Comparison of ENCODE assay signal across 1 cellular context in the genomic region with DNA sequence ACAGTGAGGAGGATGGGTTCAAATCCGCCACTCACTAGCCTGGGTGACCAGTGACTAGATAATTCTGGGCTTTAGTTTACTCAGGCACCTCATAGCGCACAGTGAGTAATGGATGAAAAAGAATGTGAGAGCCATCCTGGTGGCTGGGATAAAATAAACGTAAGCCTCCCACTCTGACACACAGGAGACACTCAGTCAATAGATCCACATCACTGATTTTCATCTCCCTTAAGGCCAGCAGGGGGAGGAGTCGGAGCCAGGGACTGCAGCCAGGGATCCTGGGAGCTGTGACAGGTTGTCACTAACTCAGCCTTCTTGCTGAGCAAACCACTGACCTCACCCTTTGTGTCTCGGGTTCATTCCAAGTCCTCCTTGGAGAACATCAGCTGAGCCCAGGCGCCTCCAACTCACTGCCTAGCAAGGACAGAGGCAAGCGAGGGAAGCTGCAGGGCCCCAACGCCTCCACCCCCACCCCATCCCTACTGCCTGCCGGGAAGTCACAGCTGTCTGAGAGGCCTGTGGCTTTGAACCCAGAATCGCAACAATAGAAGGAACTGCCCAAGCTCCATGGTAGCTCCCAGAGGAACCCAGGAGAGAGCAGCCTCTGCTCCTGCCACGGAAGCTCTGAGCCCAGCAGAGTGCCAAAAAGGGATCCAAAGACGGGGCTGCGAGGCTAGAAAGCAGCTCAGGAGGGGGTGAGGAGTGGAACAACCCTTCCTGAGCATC.
TF ChIP-seq lines count a peak whose summit lies in the region.

No MANE protein-coding gene starts in this region.

TF ChIP-seq in K562, 482 proteins besides CTCF, POLR2A, EP300 and RAD21 (continued from another document and continues in another):
- TF ChIP-seq, protein P1, sequence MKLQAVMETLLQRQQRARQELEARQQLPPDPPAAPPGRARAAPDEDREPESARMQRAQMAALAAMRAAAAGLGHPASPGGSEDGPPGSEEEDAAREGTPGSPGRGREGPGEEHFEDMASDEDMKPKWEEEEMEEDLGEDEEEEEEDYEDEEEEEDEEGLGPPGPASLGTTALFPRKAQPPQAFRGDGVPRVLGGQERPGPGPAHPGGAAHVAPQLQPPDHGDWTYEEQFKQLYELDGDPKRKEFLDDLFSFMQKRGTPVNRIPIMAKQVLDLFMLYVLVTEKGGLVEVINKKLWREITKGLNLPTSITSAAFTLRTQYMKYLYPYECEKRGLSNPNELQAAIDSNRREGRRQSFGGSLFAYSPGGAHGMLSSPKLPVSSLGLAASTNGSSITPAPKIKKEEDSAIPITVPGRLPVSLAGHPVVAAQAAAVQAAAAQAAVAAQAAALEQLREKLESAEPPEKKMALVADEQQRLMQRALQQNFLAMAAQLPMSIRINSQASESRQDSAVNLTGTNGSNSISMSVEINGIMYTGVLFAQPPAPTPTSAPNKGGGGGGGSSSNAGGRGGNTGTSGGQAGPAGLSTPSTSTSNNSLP (IDR thresholded peaks at IDR 0.05; ENCODE audit: borderline replicate concordance, low read depth, low read length): no peak
- TF ChIP-seq, protein P2, sequence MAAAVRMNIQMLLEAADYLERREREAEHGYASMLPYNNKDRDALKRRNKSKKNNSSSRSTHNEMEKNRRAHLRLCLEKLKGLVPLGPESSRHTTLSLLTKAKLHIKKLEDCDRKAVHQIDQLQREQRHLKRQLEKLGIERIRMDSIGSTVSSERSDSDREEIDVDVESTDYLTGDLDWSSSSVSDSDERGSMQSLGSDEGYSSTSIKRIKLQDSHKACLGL (CRISPR knock-in tag; IDR thresholded peaks at IDR 0.05; ENCODE audit: borderline replicate concordance, poor library complexity, severe bottlenecking): no peak
- no peak for TF ChIP-seq NCOR1 (IDR thresholded peaks at IDR 0.05)
- TF ChIP-seq ZNF717 (CRISPR knock-in tag; IDR thresholded peaks at IDR 0.05): no peak
- TF ChIP-seq PCBP1 (IDR thresholded peaks at IDR 0.05; ENCODE audit: low read depth, low read length, poor library complexity, severe bottlenecking): no peak
- TF ChIP-seq, protein P3, sequence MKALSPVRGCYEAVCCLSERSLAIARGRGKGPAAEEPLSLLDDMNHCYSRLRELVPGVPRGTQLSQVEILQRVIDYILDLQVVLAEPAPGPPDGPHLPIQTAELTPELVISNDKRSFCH (CRISPR knock-in tag; IDR thresholded peaks at IDR 0.05): no peak
- TF ChIP-seq, protein P3 (tag; IDR thresholded peaks at IDR 0.05): no peak
- TF ChIP-seq, protein P4, sequence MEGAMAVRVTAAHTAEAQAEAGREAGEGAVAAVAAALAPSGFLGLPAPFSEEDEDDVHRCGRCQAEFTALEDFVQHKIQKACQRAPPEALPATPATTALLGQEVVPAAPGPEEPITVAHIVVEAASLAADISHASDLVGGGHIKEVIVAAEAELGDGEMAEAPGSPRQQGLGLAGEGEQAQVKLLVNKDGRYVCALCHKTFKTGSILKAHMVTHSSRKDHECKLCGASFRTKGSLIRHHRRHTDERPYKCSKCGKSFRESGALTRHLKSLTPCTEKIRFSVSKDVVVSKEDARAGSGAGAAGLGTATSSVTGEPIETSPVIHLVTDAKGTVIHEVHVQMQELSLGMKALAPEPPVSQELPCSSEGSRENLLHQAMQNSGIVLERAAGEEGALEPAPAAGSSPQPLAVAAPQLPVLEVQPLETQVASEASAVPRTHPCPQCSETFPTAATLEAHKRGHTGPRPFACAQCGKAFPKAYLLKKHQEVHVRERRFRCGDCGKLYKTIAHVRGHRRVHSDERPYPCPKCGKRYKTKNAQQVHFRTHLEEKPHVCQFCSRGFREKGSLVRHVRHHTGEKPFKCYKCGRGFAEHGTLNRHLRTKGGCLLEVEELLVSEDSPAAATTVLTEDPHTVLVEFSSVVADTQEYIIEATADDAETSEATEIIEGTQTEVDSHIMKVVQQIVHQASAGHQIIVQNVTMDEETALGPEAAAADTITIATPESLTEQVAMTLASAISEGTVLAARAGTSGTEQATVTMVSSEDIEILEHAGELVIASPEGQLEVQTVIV (CRISPR knock-in tag; IDR thresholded peaks at IDR 0.05; ENCODE audit: borderline replicate concordance): no peak
- TF ChIP-seq KAT8 (IDR thresholded peaks at IDR 0.05; ENCODE audit: low read depth): no peak
- peak; percentile 75 for TF ChIP-seq CBFA2T3 (IDR thresholded peaks at IDR 0.05)
- TF ChIP-seq KAT7 (CRISPR knock-in tag; IDR thresholded peaks at IDR 0.05; ENCODE audit: borderline replicate concordance): no peak
- TF ChIP-seq, protein P5, sequence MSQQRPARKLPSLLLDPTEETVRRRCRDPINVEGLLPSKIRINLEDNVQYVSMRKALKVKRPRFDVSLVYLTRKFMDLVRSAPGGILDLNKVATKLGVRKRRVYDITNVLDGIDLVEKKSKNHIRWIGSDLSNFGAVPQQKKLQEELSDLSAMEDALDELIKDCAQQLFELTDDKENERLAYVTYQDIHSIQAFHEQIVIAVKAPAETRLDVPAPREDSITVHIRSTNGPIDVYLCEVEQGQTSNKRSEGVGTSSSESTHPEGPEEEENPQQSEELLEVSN (IDR thresholded peaks at IDR 0.05; ENCODE audit: borderline replicate concordance in 1 of 2, extremely low read depth in 1 of 2, insufficient read depth in 1 of 2, insufficient read length in 1 of 2, low read depth in 1 of 2, low read length in 1 of 2, poor library complexity in 1 of 2, severe bottlenecking in 1 of 2): no peak
- TF ChIP-seq FOXP1 (CRISPR knock-in tag; IDR thresholded peaks at IDR 0.05): no peak
- TF ChIP-seq HSF4 (CRISPR knock-in tag; IDR thresholded peaks at IDR 0.05; ENCODE audit: borderline replicate concordance): no peak
- no peak for TF ChIP-seq SIN3B (IDR thresholded peaks at IDR 0.05; ENCODE audit: low read depth)
- TF ChIP-seq, protein P6, sequence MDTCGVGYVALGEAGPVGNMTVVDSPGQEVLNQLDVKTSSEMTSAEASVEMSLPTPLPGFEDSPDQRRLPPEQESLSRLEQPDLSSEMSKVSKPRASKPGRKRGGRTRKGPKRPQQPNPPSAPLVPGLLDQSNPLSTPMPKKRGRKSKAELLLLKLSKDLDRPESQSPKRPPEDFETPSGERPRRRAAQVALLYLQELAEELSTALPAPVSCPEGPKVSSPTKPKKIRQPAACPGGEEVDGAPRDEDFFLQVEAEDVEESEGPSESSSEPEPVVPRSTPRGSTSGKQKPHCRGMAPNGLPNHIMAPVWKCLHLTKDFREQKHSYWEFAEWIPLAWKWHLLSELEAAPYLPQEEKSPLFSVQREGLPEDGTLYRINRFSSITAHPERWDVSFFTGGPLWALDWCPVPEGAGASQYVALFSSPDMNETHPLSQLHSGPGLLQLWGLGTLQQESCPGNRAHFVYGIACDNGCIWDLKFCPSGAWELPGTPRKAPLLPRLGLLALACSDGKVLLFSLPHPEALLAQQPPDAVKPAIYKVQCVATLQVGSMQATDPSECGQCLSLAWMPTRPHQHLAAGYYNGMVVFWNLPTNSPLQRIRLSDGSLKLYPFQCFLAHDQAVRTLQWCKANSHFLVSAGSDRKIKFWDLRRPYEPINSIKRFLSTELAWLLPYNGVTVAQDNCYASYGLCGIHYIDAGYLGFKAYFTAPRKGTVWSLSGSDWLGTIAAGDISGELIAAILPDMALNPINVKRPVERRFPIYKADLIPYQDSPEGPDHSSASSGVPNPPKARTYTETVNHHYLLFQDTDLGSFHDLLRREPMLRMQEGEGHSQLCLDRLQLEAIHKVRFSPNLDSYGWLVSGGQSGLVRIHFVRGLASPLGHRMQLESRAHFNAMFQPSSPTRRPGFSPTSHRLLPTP (IDR thresholded peaks at IDR 0.05; ENCODE audit: borderline replicate concordance, extremely low read depth, insufficient read length): no peak
- TF ChIP-seq TRIM28 (IDR thresholded peaks at IDR 0.05): no peak
- no peak for TF ChIP-seq CEBPG (CRISPR knock-in tag; IDR thresholded peaks at IDR 0.05)
- TF ChIP-seq CEBPG (tag; conservative IDR thresholded peaks at IDR 0.05 in 1 of 2, IDR thresholded peaks at IDR 0.05 in 1 of 2): no peak
- TF ChIP-seq BCOR (IDR thresholded peaks at IDR 0.05): no peak
- no peak for TF ChIP-seq ATF1 (CRISPR knock-in tag; IDR thresholded peaks at IDR 0.05)
- peak; percentile 65; the same call in 1 of the 2 replicates for TF ChIP-seq ATF1 (tag; IDR thresholded peaks at IDR 0.05)
- no peak for TF ChIP-seq ZNF165 (CRISPR knock-in tag; IDR thresholded peaks at IDR 0.05; ENCODE audit: borderline replicate concordance)
- TF ChIP-seq, protein P7, sequence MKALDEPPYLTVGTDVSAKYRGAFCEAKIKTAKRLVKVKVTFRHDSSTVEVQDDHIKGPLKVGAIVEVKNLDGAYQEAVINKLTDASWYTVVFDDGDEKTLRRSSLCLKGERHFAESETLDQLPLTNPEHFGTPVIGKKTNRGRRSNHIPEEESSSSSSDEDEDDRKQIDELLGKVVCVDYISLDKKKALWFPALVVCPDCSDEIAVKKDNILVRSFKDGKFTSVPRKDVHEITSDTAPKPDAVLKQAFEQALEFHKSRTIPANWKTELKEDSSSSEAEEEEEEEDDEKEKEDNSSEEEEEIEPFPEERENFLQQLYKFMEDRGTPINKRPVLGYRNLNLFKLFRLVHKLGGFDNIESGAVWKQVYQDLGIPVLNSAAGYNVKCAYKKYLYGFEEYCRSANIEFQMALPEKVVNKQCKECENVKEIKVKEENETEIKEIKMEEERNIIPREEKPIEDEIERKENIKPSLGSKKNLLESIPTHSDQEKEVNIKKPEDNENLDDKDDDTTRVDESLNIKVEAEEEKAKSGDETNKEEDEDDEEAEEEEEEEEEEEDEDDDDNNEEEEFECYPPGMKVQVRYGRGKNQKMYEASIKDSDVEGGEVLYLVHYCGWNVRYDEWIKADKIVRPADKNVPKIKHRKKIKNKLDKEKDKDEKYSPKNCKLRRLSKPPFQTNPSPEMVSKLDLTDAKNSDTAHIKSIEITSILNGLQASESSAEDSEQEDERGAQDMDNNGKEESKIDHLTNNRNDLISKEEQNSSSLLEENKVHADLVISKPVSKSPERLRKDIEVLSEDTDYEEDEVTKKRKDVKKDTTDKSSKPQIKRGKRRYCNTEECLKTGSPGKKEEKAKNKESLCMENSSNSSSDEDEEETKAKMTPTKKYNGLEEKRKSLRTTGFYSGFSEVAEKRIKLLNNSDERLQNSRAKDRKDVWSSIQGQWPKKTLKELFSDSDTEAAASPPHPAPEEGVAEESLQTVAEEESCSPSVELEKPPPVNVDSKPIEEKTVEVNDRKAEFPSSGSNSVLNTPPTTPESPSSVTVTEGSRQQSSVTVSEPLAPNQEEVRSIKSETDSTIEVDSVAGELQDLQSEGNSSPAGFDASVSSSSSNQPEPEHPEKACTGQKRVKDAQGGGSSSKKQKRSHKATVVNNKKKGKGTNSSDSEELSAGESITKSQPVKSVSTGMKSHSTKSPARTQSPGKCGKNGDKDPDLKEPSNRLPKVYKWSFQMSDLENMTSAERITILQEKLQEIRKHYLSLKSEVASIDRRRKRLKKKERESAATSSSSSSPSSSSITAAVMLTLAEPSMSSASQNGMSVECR (CRISPR knock-in tag; IDR thresholded peaks at IDR 0.05): no peak
- TF ChIP-seq ZNF134 (CRISPR knock-in tag; conservative IDR thresholded peaks at IDR 0.05): no peak
- TF ChIP-seq, protein P8, sequence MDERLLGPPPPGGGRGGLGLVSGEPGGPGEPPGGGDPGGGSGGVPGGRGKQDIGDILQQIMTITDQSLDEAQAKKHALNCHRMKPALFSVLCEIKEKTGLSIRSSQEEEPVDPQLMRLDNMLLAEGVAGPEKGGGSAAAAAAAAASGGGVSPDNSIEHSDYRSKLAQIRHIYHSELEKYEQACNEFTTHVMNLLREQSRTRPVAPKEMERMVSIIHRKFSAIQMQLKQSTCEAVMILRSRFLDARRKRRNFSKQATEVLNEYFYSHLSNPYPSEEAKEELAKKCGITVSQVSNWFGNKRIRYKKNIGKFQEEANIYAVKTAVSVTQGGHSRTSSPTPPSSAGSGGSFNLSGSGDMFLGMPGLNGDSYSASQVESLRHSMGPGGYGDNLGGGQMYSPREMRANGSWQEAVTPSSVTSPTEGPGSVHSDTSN (CRISPR knock-in tag; IDR thresholded peaks at IDR 0.05; ENCODE audit: low read depth): no peak
- TF ChIP-seq, protein P8 (tag; conservative IDR thresholded peaks at IDR 0.05; ENCODE audit: low read depth): peak; percentile 71
- no peak for TF ChIP-seq HNRNPK (IDR thresholded peaks at IDR 0.05; ENCODE audit: low read depth, low read length, poor library complexity, severe bottlenecking)
- TF ChIP-seq MEIS2 (IDR thresholded peaks at IDR 0.05; ENCODE audit: partially characterized antibody): peak; percentile 89
- TF ChIP-seq, protein P9, sequence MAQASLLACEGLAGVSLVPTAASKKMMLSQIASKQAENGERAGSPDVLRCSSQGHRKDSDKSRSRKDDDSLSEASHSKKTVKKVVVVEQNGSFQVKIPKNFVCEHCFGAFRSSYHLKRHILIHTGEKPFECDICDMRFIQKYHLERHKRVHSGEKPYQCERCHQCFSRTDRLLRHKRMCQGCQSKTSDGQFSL (CRISPR knock-in tag; IDR thresholded peaks at IDR 0.05): no peak
- TF ChIP-seq, protein P9 (tag; IDR thresholded peaks at IDR 0.05): no peak
- no peak for TF ChIP-seq ZNF232 (CRISPR knock-in tag; IDR thresholded peaks at IDR 0.05)
- no peak; the same call in 1 of the 2 replicates for TF ChIP-seq CXXC5 (CRISPR knock-in tag; IDR thresholded peaks at IDR 0.05)
- TF ChIP-seq POLR2AphosphoS5 (IDR thresholded peaks at IDR 0.05; ENCODE audit: control insufficient read depth, insufficient read depth, low read depth, low read length): no peak
- peak; percentile 54; the same call in 1 of the 2 replicates for TF ChIP-seq ZNF263 (CRISPR knock-in tag; IDR thresholded peaks at IDR 0.05; ENCODE audit: borderline replicate concordance)
- no peak for TF ChIP-seq SP1 (CRISPR knock-in tag; IDR thresholded peaks at IDR 0.05)
- TF ChIP-seq ARID2 (IDR thresholded peaks at IDR 0.05): no peak
- no peak for TF ChIP-seq MXI1 (IDR thresholded peaks at IDR 0.05; ENCODE audit: low read depth, low read length)
- TF ChIP-seq, protein P10, sequence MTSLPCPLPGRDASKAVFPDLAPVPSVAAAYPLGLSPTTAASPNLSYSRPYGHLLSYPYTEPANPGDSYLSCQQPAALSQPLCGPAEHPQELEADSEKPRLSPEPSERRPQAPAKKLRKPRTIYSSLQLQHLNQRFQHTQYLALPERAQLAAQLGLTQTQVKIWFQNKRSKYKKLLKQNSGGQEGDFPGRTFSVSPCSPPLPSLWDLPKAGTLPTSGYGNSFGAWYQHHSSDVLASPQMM (CRISPR knock-in tag; IDR thresholded peaks at IDR 0.05): no peak
- TF ChIP-seq TRIM24 (IDR thresholded peaks at IDR 0.05): no peak
